Comparison of ENCODE assay signal across 9 cellular contexts in the genomic region with DNA sequence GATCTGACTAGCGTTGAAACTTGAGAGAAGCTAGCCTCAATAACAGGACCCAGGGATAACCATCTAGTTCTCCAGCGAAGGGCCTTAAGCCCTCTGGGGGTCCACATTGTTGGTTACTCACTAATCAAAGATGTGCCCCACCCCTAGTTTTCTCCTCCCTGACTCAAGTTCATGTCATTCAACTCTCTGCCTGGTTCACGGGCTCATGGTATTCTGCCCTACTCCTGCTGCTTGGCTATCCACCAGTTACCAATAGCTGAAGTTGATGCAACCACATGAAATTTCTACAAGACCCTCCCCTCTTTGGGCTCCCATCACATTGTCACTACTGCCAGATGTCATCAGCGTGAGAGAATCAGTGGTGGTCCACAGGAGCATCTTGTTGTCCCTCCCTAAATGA. TPM values are rescaled to one million over a fixed set of nuclear protein-coding genes. Genes with fewer than 3 reads are reported as not detected.
"Had no signal": no experiment of that assay in that cellular context is flagged by ENCODE, and none has a peak within 500 bp of the region (broad histone marks: within the 10 kb centered on the region; RNA-seq: fewer than 3 reads in every experiment).

No MANE protein-coding gene starts in this region.

RNA-seq across cellular contexts. Expression of a gene that starts 38.4 kb away (rescaled TPM):
- total RNA-seq: naive thymus-derived CD8-positive, alpha-beta T cell; natural killer cell; natural killer cell treated with Interleukin-12 subunit alpha and Interleukin-12 subunit beta and Interleukin-15 and Interleukin-18, amount 100 ng/mL, for 72 hours; omental fat pad; posterior vena cava; prostate gland; pulmonary artery endothelial cell; right lobe of liver; sciatic nerve had no signal
- polyA plus RNA-seq: naive thymus-derived CD8-positive, alpha-beta T cell had no signal
